ENCODE assay signal across 23 cellular contexts in genomic region chr3:169090559-169090958, GRCh38.
DNase-seq lines count a peak whose midpoint lies in the region; ATAC-seq, FAIRE-seq and TF ChIP-seq lines count a peak whose summit lies in the region.
"Had no signal": no experiment of that assay in that cellular context is flagged by ENCODE, and none has a peak within 500 bp of the region (broad histone marks: within the 10 kb centered on the region; RNA-seq: fewer than 3 reads in every experiment).

No MANE protein-coding gene starts in this region.

- in situ Hi-C loops in mammary epithelial cell (cut with MboI; ENCODE audit: low sequenced_read_pairs in 2 of 2) = no loop called here

- no peaks in the 10 kb centered on the region for H3K27me3 ChIP-seq in mammary epithelial cell (ENCODE audit: insufficient read depth, low read length)
- no peaks in the 10 kb centered on the region for H3K27me3 ChIP-seq in breast epithelium
- no peaks in the 10 kb centered on the region for H3K27me3 ChIP-seq in astrocyte (ENCODE audit: insufficient read depth, low read length)
- no peaks in the 10 kb centered on the region for H3K27me3 ChIP-seq in psoas muscle (ENCODE audit: insufficient read depth in 3 of 3, low read length in 2 of 3)
- H3K27me3 ChIP-seq: MG63 had no signal

- H3K36me3 Mint-ChIP-seq in astrocyte (ENCODE audit: low read depth, unreplicated experiment) = peaks cover 3% of the 10 kb centered on the region
- H3K36me3 Mint-ChIP-seq in mesothelial cell of epicardium = peaks cover 7% of the 10 kb centered on the region
- H3K36me3 Mint-ChIP-seq: CD8-positive, alpha-beta T cell had no signal

- no peaks in the 10 kb centered on the region for H3K79me2 ChIP-seq in mammary epithelial cell (ENCODE audit: insufficient read depth, low read length)
- H3K79me2 ChIP-seq in astrocyte (ENCODE audit: insufficient read depth, low read length) = no peaks in the 10 kb centered on the region

- H3K27me3 Mint-ChIP-seq in astrocyte (ENCODE audit: low read depth, unreplicated experiment) = no peaks in the 10 kb centered on the region
- H3K27me3 Mint-ChIP-seq in mesothelial cell of epicardium (ENCODE audit: low read depth) = no peaks in the 10 kb centered on the region

- peak; percentile 12 for DNase-seq in mammary epithelial cell
- no peak for DNase-seq in breast epithelium (ENCODE audit: low spot score in 2 of 2)
- DNase-seq in astrocyte (ENCODE audit: low read depth) = peak; percentile 70
- peak; percentile 62 for DNase-seq in iris pigment epithelial cell (ENCODE audit: low read depth)
- DNase-seq in DMS 273 (lab: John Stamatoyannopoulos, UW; ENCODE audit: unreplicated experiment) = no peak
- DNase-seq in psoas muscle = no peak
- no peak for DNase-seq in mesothelial cell of epicardium (ENCODE audit: low spot score in 2 of 2, unreplicated experiment in 2 of 2)
- DNase-seq in RKO (ENCODE audit: low spot score) = no peak
- DNase-seq: ACHN; C1 segment of cervical spinal cord; CD8-positive, alpha-beta T cell; DMS153; GOT3; Karpas-422; MG63; NCI-H1436; NCI-H1930; NCI-H2227 treated with DMSO at 0.1 percent for 48 hours; NCI-H510A; PC-9 had no signal

- no peak for TF ChIP-seq CTCF in mammary epithelial cell (conservative IDR thresholded peaks at IDR 0.05 in 1 of 2, IDR thresholded peaks at IDR 0.05 in 1 of 2; ENCODE audit: extremely low read depth in 1 of 2, insufficient read depth in 1 of 2, low read depth in 1 of 2, low read length in 2 of 2)
- no peak for TF ChIP-seq CTCF in breast epithelium (IDR thresholded peaks at IDR 0.05)
- TF ChIP-seq CTCF in astrocyte (IDR thresholded peaks at IDR 0.05; ENCODE audit: insufficient read depth, low read depth, low read length) = no peak
- TF ChIP-seq CTCF in psoas muscle (IDR thresholded peaks at IDR 0.05) = no peak
- TF ChIP-seq CTCF in mesothelial cell of epicardium (IDR thresholded peaks at IDR 0.05; ENCODE audit: unreplicated experiment) = no peak

- 46% methylated on average over 2 of the region's 2 CpGs for WGBS in mammary epithelial cell (ENCODE audit: low coverage, missing lambda C conversion rate)
- whole genome bisulfite sequencing in psoas muscle, 3 donors = 75 to 83% (median 83%) methylated on average over 2 of the region's 2 CpGs

- H3K4me3 ChIP-seq in mammary epithelial cell (replicated peaks in 1 of 3; ENCODE audit: insufficient read depth in 1 of 3, low read depth in 2 of 3, low read length in 3 of 3) (no peak overlapping the region), breast epithelium (no peak overlapping the region), astrocyte (ENCODE audit: insufficient read depth, low read depth, low read length) (no peak overlapping the region), psoas muscle (no peak overlapping the region)
- H3K4me3 ChIP-seq: MG63, PC-9 had no signal

- H3K4me1 Mint-ChIP-seq in astrocyte (ENCODE audit: low read depth, unreplicated experiment) (peaks cover 27% of the 10 kb centered on the region), mesothelial cell of epicardium (peaks cover 16% of the 10 kb centered on the region)

- H3K27ac Mint-ChIP-seq in astrocyte (ENCODE audit: unreplicated experiment) (peak overlapping the region; percentile 76), mesothelial cell of epicardium (no peak overlapping the region)
- H3K27ac Mint-ChIP-seq: CD8-positive, alpha-beta T cell had no signal

- dilution Hi-C loops in mammary epithelial cell (cut with HindIII; ENCODE audit: low sequenced_read_pairs) = no loop called here

- intact Hi-C loops in mammary epithelial cell (cut with micrococcal nuclease) (no loop called here), breast epithelium (cut with DNase I; ENCODE audit: low total_unique reads) (no loop called here), psoas muscle (cut with DNase I) (no loop called here)

- ATAC-seq in psoas muscle = no peak
- ATAC-seq: CD8-positive, alpha-beta T cell; HCT116 had no signal

- H3K4me1 ChIP-seq in mammary epithelial cell (ENCODE audit: insufficient read depth, low read length) = peaks cover 17% of the 10 kb centered on the region
- H3K4me1 ChIP-seq in breast epithelium = no peaks in the 10 kb centered on the region
- H3K4me1 ChIP-seq in astrocyte (ENCODE audit: insufficient read depth, low read length) = peaks cover 12% of the 10 kb centered on the region
- no peaks in the 10 kb centered on the region for H3K4me1 ChIP-seq in psoas muscle

- FAIRE-seq in astrocyte (lab: Jason Lieb, UNC) = no peak
- FAIRE-seq: GM12892 had no signal

- H3K4me3 Mint-ChIP-seq in astrocyte (ENCODE audit: unreplicated experiment) = peak overlapping the region; percentile 17
- no peak overlapping the region for H3K4me3 Mint-ChIP-seq in mesothelial cell of epicardium
- H3K4me3 Mint-ChIP-seq: CD8-positive, alpha-beta T cell had no signal

- H3K27ac ChIP-seq in mammary epithelial cell (ENCODE audit: insufficient read depth, low read depth, low read length) (peak overlapping the region; percentile 72), breast epithelium (no peak overlapping the region), astrocyte (ENCODE audit: low read depth, low read length) (no peak overlapping the region), psoas muscle (no peak overlapping the region)
- H3K27ac ChIP-seq: 22Rv1, PC-9 had no signal

- H3K36me3 ChIP-seq in mammary epithelial cell (ENCODE audit: insufficient read depth, low read length) (peaks cover 7% of the 10 kb centered on the region), breast epithelium (no peaks in the 10 kb centered on the region), astrocyte (ENCODE audit: insufficient read depth, low read length) (peaks cover 4% of the 10 kb centered on the region), psoas muscle (ENCODE audit: insufficient read depth in 1 of 2, low read depth in 1 of 2) (no peaks in the 10 kb centered on the region)
- H3K36me3 ChIP-seq: MG63 had no signal

- H3K9me3 Mint-ChIP-seq in astrocyte (ENCODE audit: unreplicated experiment) (no peaks in the 10 kb centered on the region), mesothelial cell of epicardium (no peaks in the 10 kb centered on the region)
- H3K9me3 Mint-ChIP-seq: CD8-positive, alpha-beta T cell had no signal

- TF ChIP-seq POLR2A in breast epithelium (IDR thresholded peaks at IDR 0.05) = no peak

- H3K4me2 ChIP-seq in mammary epithelial cell (ENCODE audit: insufficient read depth, low read depth, low read length) (peak overlapping the region; percentile 41), astrocyte (ENCODE audit: low read length) (no peak overlapping the region)
- H3K4me2 ChIP-seq: PC-9 had no signal

- no TSS peak for BruUV-seq in mammary epithelial cell (replicated peaks; lab: Mats Ljungman, UMichigan)

- no peaks in the 10 kb centered on the region for H4K20me1 ChIP-seq in mammary epithelial cell (ENCODE audit: insufficient read depth, low read length)
- no peaks in the 10 kb centered on the region for H4K20me1 ChIP-seq in astrocyte (ENCODE audit: insufficient read depth, low read length)

- CTCF ChIA-PET in mammary epithelial cell (lab: Charles Lee; ENCODE audit: low non-redundant PET) = no interaction called here

- H3K9ac ChIP-seq in mammary epithelial cell (ENCODE audit: insufficient read depth, low read length) (no peak overlapping the region), astrocyte (ENCODE audit: low read length) (no peak overlapping the region)

- H3K9me3 ChIP-seq in mammary epithelial cell (replicated peaks; ENCODE audit: insufficient read depth, low read length) = no peaks in the 10 kb centered on the region
- no peaks in the 10 kb centered on the region for H3K9me3 ChIP-seq in breast epithelium
- no peaks in the 10 kb centered on the region for H3K9me3 ChIP-seq in astrocyte (ENCODE audit: insufficient read depth, low read depth, low read length)
- no peaks in the 10 kb centered on the region for H3K9me3 ChIP-seq in psoas muscle
- H3K9me3 ChIP-seq: MG63 had no signal

- H2AFZ ChIP-seq in mammary epithelial cell (ENCODE audit: low read depth, low read length) (no peak overlapping the region), astrocyte (ENCODE audit: low read depth, low read length) (no peak overlapping the region)
- H2AFZ ChIP-seq: PC-9 had no signal

Comparison
In these comparisons a context has a peak if more than half of its experiments do, and no peak if none do; other contexts are left out.
1. DNase-seq: peak in mammary epithelial cell (single experiment), astrocyte (single experiment) and iris pigment epithelial cell (single experiment); none in breast epithelium (0 of 2), DMS 273 (single experiment), psoas muscle (0 of 2), mesothelial cell of epicardium (0 of 2) and RKO (single experiment).